31 cellular contexts compared by ENCODE assay signal in genomic region chrY:12327748-12328147, GRCh38.
"Had no signal": no experiment of that assay in that cellular context is flagged by ENCODE, and none has a peak within 500 bp of the region (broad histone marks: within the 10 kb centered on the region; RNA-seq: fewer than 3 reads in every experiment).

No MANE protein-coding gene starts in this region.

- H3K9me3 ChIP-seq: adrenal gland, body of pancreas, breast epithelium had no signal

- H3K36me3 ChIP-seq: adrenal gland, brain microvascular endothelial cell, breast epithelium had no signal

- ATAC-seq: activated CD8-positive, alpha-beta T cell treated with anti-CD3 and anti-CD28 coated beads for 36 hours; activated naive CD4-positive, alpha-beta T cell treated with anti-CD3 and anti-CD28 coated beads, Interleukin-2, amount 50 U/mL, for 72 hours; activated T-cell treated with anti-CD3 and anti-CD28 coated beads, Interleukin-2, amount 50 U/mL, for 4 hours; activated T-cell treated with anti-CD3 and anti-CD28 coated beads, Interleukin-2, amount 50 U/mL, for 72 hours; activated T-helper 17 cell treated with anti-CD3 and anti-CD28 coated beads, Interleukin-2, amount 50 U/mL, for 72 hours; body of pancreas had no signal

- H3K4me3 ChIP-seq: adrenal gland, body of pancreas, breast epithelium had no signal

- H3K27ac ChIP-seq: adrenal gland, body of pancreas, brain microvascular endothelial cell, breast epithelium, VCaP had no signal

- H3K4me1 ChIP-seq: adrenal gland, body of pancreas, breast epithelium had no signal

- H3K27me3 ChIP-seq: adrenal gland, body of pancreas, brain microvascular endothelial cell, breast epithelium had no signal

- DNase-seq: activated B cell treated with CpG ODN at 0.5 μM for 24 hours; activated CD4-positive, alpha-beta memory T cell treated with anti-CD3 and anti-CD28 coated beads for 36 hours; activated CD4-positive, alpha-beta T cell treated with anti-CD3 and anti-CD28 coated beads for 4 hours; activated CD4-positive, alpha-beta T cell treated with anti-CD3 and anti-CD28 coated beads, Interleukin-2, amount 10 ng/mL, durations not matched to agents 24 days and 14 days; activated CD4-positive, alpha-beta T cell treated with anti-CD3 and anti-CD28 coated beads, Interleukin-2, amount 50 U/mL, for 1 hour; activated CD4-positive, alpha-beta T cell treated with anti-CD3 and anti-CD28 coated beads, Interleukin-2, amount 50 U/mL, for 4 hours; activated CD4-positive, CD25-positive, alpha-beta regulatory T cell treated with anti-CD3 and anti-CD28 coated beads, Interleukin-2, amount 50 U/mL, for 72 hours; activated CD8-positive, alpha-beta memory T cell treated with anti-CD3 and anti-CD28 coated beads, Interleukin-2, amount 50 U/mL, for 4 hours; activated CD8-positive, alpha-beta T cell treated with anti-CD3 and anti-CD28 coated beads for 36 hours; activated effector memory CD4-positive, alpha-beta T cell treated with anti-CD3 and anti-CD28 coated beads, Interleukin-2, amount 50 U/mL, for 16 hours; activated gamma-delta T cell treated with Interleukin-2 at 50 U/mL for 16 hours; activated naive CD4-positive, alpha-beta T cell; activated naive CD4-positive, alpha-beta T cell treated with anti-CD3 and anti-CD28 coated beads for 36 hours; activated naive CD4-positive, alpha-beta T cell treated with anti-CD3 and anti-CD28 coated beads, Interleukin-2, amount 50 U/mL, for 16 hours; activated naive CD8-positive, alpha-beta T cell treated with anti-CD3 and anti-CD28 coated beads for 36 hours; activated T-cell treated with anti-CD3 and anti-CD28 coated beads for 4 hours; activated T-cell treated with anti-CD3 and anti-CD28 coated beads, Interleukin-2, amount 50 U/mL, for 1 hour; activated T-cell treated with anti-CD3 and anti-CD28 coated beads, Interleukin-2, amount 50 U/mL, for 4 hours; activated T-cell treated with anti-CD3 and anti-CD28 coated beads, Interleukin-2, amount 50 U/mL, for 72 hours; adrenal gland; amniotic stem cell; aorta; body of pancreas; brain microvascular endothelial cell; central memory CD4-positive, alpha-beta T cell; T-helper 2 cell; T-helper 9 cell had no signal
